ENCODE assay signal across 9 cellular contexts in genomic region chr10:80161321-80162084, GRCh38. TPM values are rescaled to one million over a fixed set of nuclear protein-coding genes. Genes with fewer than 3 reads are reported as not detected.
A peak's percentile ranks its signal among the peaks of the same experiment; 100 is the strongest.
DNase-seq lines count a peak whose midpoint lies in the region; ATAC-seq, FAIRE-seq and TF ChIP-seq lines count a peak whose summit lies in the region.
"Had no signal": no experiment of that assay in that cellular context is flagged by ENCODE, and none has a peak within 500 bp of the region (broad histone marks: within the 10 kb centered on the region; RNA-seq: fewer than 3 reads in every experiment).

No MANE protein-coding gene starts in this region.

- CTCF ChIA-PET in A673 (lab: Charles Lee) = no interaction called here
- CTCF ChIA-PET in activated CD8-positive, alpha-beta T cell treated with anti-CD3 and anti-CD28 coated beads, Interleukin-2, amount 10 ng/mL, durations not matched to agents 7 days and 5 days (lab: Charles Lee) = interaction anchor here (1.3 to 1.6 kb wide), 4 partner anchors 13 to 61 kb away, joined by 4 to 6 read pairs (median 6); no protein-coding TSS in a partner anchor

- H3K9me3 ChIP-seq in A673 (ENCODE audit: low read depth, low read length, poor library complexity, severe bottlenecking) = no peaks in the 10 kb centered on the region

- BruUV-seq in A673 (replicated peaks; lab: Mats Ljungman, UMichigan) = no TSS peak

- no peak overlapping the region for H3K4me3 Mint-ChIP-seq in activated CD8-positive, alpha-beta T cell treated with anti-CD3 and anti-CD28 coated beads, Interleukin-2, amount 10 ng/mL, durations not matched to agents 7 days and 5 days

- POLR2A ChIA-PET in A673 (lab: Charles Lee; ENCODE audit: low non-redundant PET) = no interaction called here
- POLR2A ChIA-PET in activated CD8-positive, alpha-beta T cell treated with anti-CD3 and anti-CD28 coated beads, Interleukin-2, amount 10 ng/mL, durations not matched to agents 7 days and 5 days (lab: Charles Lee) = interaction anchor here (1.5 kb wide), 1 partner anchor 42 kb away, joined by 4 read pairs; no protein-coding TSS in a partner anchor

- H3K27ac Mint-ChIP-seq in activated CD8-positive, alpha-beta T cell treated with anti-CD3 and anti-CD28 coated beads, Interleukin-2, amount 10 ng/mL, durations not matched to agents 7 days and 5 days = peak overlapping the region; percentile 47

- peaks cover 71% of the 10 kb centered on the region for H3K36me3 Mint-ChIP-seq in activated CD8-positive, alpha-beta T cell treated with anti-CD3 and anti-CD28 coated beads, Interleukin-2, amount 10 ng/mL, durations not matched to agents 7 days and 5 days (ENCODE audit: low read depth)

- H3K36me3 ChIP-seq in A673 (ENCODE audit: insufficient read depth, low read length, poor library complexity, severe bottlenecking) = peaks cover 22% of the 10 kb centered on the region

- no peaks in the 10 kb centered on the region for H3K27me3 Mint-ChIP-seq in activated CD8-positive, alpha-beta T cell treated with anti-CD3 and anti-CD28 coated beads, Interleukin-2, amount 10 ng/mL, durations not matched to agents 7 days and 5 days (ENCODE audit: low read depth)

- peak; percentile 47 for TF ChIP-seq CTCF in A673 (conservative IDR thresholded peaks at IDR 0.05; ENCODE audit: low read depth, low read length)

- no peak for ATAC-seq in activated CD8-positive, alpha-beta T cell treated with anti-CD3 and anti-CD28 coated beads, Interleukin-2, amount 10 ng/mL, durations not matched to agents 7 days and 5 days
- ATAC-seq: Panc1 had no signal

- no peaks in the 10 kb centered on the region for H3K9me3 Mint-ChIP-seq in activated CD8-positive, alpha-beta T cell treated with anti-CD3 and anti-CD28 coated beads, Interleukin-2, amount 10 ng/mL, durations not matched to agents 7 days and 5 days (ENCODE audit: insufficient read depth)

- intact Hi-C loops in A673 (cut with micrococcal nuclease; ENCODE audit: unreplicated experiment) = no loop called here

- H3K4me1 Mint-ChIP-seq in activated CD8-positive, alpha-beta T cell treated with anti-CD3 and anti-CD28 coated beads, Interleukin-2, amount 10 ng/mL, durations not matched to agents 7 days and 5 days (ENCODE audit: low read depth) = peaks cover 10% of the 10 kb centered on the region

- no peak for FAIRE-seq in urothelium cell line (lab: Jason Lieb, UNC)

- DNase-seq in A673 (ENCODE audit: low spot score) = peak; percentile 62
- DNase-seq in ELR (ENCODE audit: low read depth) = peak; percentile 66
- no peak for DNase-seq in activated CD8-positive, alpha-beta T cell treated with anti-CD3 and anti-CD28 coated beads, Interleukin-2, amount 10 ng/mL, durations not matched to agents 7 days and 5 days
- peak; percentile 45 for DNase-seq in iPS-NIHi7 (ENCODE audit: extremely low spot score)
- no peak for DNase-seq in putamen (ENCODE audit: low spot score)
- DNase-seq in NCI-H774 (lab: John Stamatoyannopoulos, UW) = no peak
- DNase-seq in UCSD-AML1 (lab: John Stamatoyannopoulos, UW; ENCODE audit: unreplicated experiment) = no peak
- no peak for DNase-seq in urothelium cell line (ENCODE audit: low spot score)

- peaks cover 46% of the 10 kb centered on the region for H3K4me1 ChIP-seq in A673 (ENCODE audit: insufficient read depth, low read length, poor library complexity, severe bottlenecking)

- H3K27me3 ChIP-seq in A673 (replicated peaks; ENCODE audit: insufficient read depth, low read depth, low read length, poor library complexity) = no peaks in the 10 kb centered on the region

- no peak overlapping the region for H3K27ac ChIP-seq in A673 (ENCODE audit: low read depth, low read length, poor library complexity, severe bottlenecking)

- no peak overlapping the region for H3K4me3 ChIP-seq in A673 (ENCODE audit: low read depth, low read length, poor library complexity, severe bottlenecking)

RNA-seq across cellular contexts. Expression of gene PLAC9, which starts 29.0 kb away (rescaled TPM):
- not detected in 2 replicates for total RNA-seq in A673 (2021)
- not detected for total RNA-seq in activated CD8-positive, alpha-beta T cell treated with anti-CD3 and anti-CD28 coated beads, Interleukin-2, amount 10 ng/mL, durations not matched to agents 7 days and 5 days

RNA-seq across cellular contexts. Expression of gene ANXA11, which starts 43.8 kb away (rescaled TPM):
- 118 and 119 TPM in 2 replicates for total RNA-seq in A673 (2021)
- total RNA-seq in activated CD8-positive, alpha-beta T cell treated with anti-CD3 and anti-CD28 coated beads, Interleukin-2, amount 10 ng/mL, durations not matched to agents 7 days and 5 days = 100 to 1,000 TPM; 249 to 277 TPM

Comparison
In these comparisons a context has a peak if more than half of its experiments do, and no peak if none do; other contexts are left out.
1. DNase-seq: peak in A673 (single experiment), ELR (single experiment) and iPS-NIHi7 (single experiment); none in activated CD8-positive, alpha-beta T cell treated with anti-CD3 and anti-CD28 coated beads, Interleukin-2, amount 10 ng/mL, durations not matched to agents 7 days and 5 days (single experiment), putamen (single experiment), NCI-H774 (single experiment), UCSD-AML1 (single experiment) and urothelium cell line (single experiment).